ENCODE assay signal across 8 cellular contexts in the genomic region with DNA sequence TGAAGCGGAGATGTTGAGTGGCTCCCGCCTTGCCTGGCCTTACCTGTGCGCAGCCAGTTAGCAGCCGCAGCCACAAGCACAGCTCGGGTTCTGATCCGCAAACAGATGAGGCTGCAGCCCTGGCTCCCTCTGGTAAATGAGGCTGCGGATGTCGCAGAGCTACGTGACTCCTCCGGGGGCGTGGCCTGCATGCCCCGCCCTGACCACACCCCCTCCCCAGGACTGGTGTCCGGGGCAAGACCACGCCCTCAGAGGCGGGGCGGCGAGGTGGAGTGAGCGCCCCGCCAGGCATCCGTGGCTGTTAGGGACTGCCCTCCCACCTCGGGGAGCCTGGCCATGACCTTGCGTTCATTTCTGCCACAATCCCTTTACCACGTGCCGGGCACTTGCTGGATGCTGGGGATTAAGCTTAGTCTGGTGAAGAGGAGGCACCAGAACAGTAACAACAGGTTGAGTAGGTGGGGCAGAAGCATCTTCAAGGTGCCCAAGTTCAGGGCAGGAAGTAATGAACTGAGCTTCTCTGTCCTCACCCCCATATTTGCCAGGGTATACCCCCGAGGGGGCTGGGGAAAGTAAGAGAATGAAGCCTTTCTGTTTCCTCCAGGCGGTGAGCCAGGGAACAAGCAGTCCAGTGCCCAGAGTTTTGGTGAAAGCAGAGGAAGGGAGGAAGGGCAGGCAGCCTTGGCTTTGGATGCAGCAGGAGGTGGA. TPM values are rescaled to one million over a fixed set of nuclear protein-coding genes. Genes with fewer than 3 reads are reported as not detected.
DNase-seq lines count a peak whose midpoint lies in the region; ATAC-seq and TF ChIP-seq lines count a peak whose summit lies in the region.

TSS of gene ALDOC (minus strand) at position 138 of the 708 bp plus-strand sequence. CDS start 1,363 bp downstream, outside the sequence.

- TF ChIP-seq POLR2A in lower leg skin (IDR thresholded peaks at IDR 0.05) = no peak

- H3K9me3 ChIP-seq in AG04450 (ENCODE audit: control insufficient read depth, insufficient read depth, low read length) = no peaks in the 10 kb centered on the region; the same call in 1 of the 2 replicates

- ATAC-seq in GM18907 (IDR thresholded peaks at IDR 0.05; ENCODE audit: unreplicated experiment) (peak; percentile 76), HG03196 (IDR thresholded peaks at IDR 0.05; ENCODE audit: unreplicated experiment) (peak; percentile 72)

- H3K4me3 ChIP-seq in AG04450 (ENCODE audit: low read depth, low read length) = peak within 1 kb of the TSS; percentile 47
- H3K4me3 ChIP-seq in lower leg skin (ENCODE audit: low read depth, poor library complexity, severe bottlenecking) = no peak within 1 kb of the TSS

- no peak within 1 kb of the TSS for H3K27ac ChIP-seq in AG04450 (ENCODE audit: low read depth, low read length)

- CTCF ChIA-PET in AG04450 (lab: Charles Lee) = interaction anchor here (1.0 kb wide), 1 partner anchor 17 kb away, joined by 3 read pairs; no protein-coding TSS in a partner anchor

- peak; percentile 71 for DNase-seq in AG04450 (ENCODE audit: low read depth, low spot score)
- peak; percentile 92 for DNase-seq in NCI-H526 treated with DMSO at 0.1 percent for 48 hours (lab: John Stamatoyannopoulos, UW)
- peak; percentile 99 for DNase-seq in activated CD4-positive, alpha-beta T cell treated with anti-CD3 and anti-CD28 coated beads, Interleukin-2, amount 50 U/mL, for 48 hours
- DNase-seq in dermis blood vessel endothelial cell = peak; percentile 92
- DNase-seq in lower leg skin (ENCODE audit: low spot score in 2 of 2) = peak; percentile 95 to 99
- DNase-seq in stimulated activated CD4-positive, alpha-beta T cell treated with anti-CD3 and anti-CD28 coated beads, Interleukin-4, amount 100 ng/mL, for 48 hours (ENCODE audit: low read depth in 2 of 2) = peak; percentile 97 to 98

- no peaks in the 10 kb centered on the region for H3K27me3 ChIP-seq in AG04450 (ENCODE audit: control insufficient read depth, insufficient read depth, low read length)

- no peak for TF ChIP-seq CTCF in AG04450 (IDR thresholded peaks at IDR 0.05; ENCODE audit: low read depth, low read length)
- TF ChIP-seq CTCF in lower leg skin (IDR thresholded peaks at IDR 0.05) = no peak

- POLR2A ChIA-PET in AG04450 (lab: Yijun Ruan, JAX) = no interaction called here

- intact Hi-C loops in lower leg skin (cut with DNase I; ENCODE audit: low total_unique reads) = no loop called here

- WGBS in lower leg skin, 2 donors = 3 to 14% methylated on average over 17 to 25 of the region's 26 CpGs

RNA-seq across cellular contexts. Expression of gene ALDOC, which starts in this region (rescaled TPM):
- polyA plus RNA-seq in AG04450 (2011; rRNA removed) = 46.3 and 48.6 TPM in 2 replicates
- polyA minus RNA-seq in AG04450 (2011; rRNA and poly(A)+ RNA removed) = 30.5 and 43.0 TPM in 2 replicates
- 23.5 and 29.9 TPM in 2 replicates for total RNA-seq in dermis blood vessel endothelial cell
- total RNA-seq in lower leg skin = 100 to 1,000 TPM; 109 to 186 (median 138) TPM
